ENCODE assay signal across 7 cellular contexts in genomic region chr3:29524433-29524832, GRCh38.
A peak's percentile ranks its signal among the peaks of the same experiment; 100 is the strongest.
DNase-seq lines count a peak whose midpoint lies in the region; ATAC-seq and TF ChIP-seq lines count a peak whose summit lies in the region.
"Not testable (repeated sequence)": the region's sequence is repeated elsewhere in the genome, so short reads cannot be mapped to it uniquely, and the experiment has no call there.

No MANE protein-coding gene starts in this region.

- not testable (repeated sequence) for TF ChIP-seq POLR2A in breast epithelium (IDR thresholded peaks at IDR 0.05); right lobe of liver (IDR thresholded peaks at IDR 0.05); spleen (IDR thresholded peaks at IDR 0.05); tibial nerve (IDR thresholded peaks at IDR 0.05)

- not testable (repeated sequence) for H3K27me3 Mint-ChIP-seq in HFFc6 (ENCODE audit: insufficient read depth); osteocyte (ENCODE audit: unreplicated experiment)

- WGBS in right lobe of liver (ENCODE audit: insufficient coverage, low coverage, low lambda C conversion rate, missing lambda C conversion rate) = 89% methylated on average over 10 of the region's 10 CpGs
- WGBS in spleen, 5 donors = 89 to 93% (median 90%) methylated on average over 10 of the region's 10 CpGs
- WGBS in tibial nerve, 2 donors = 91 to 92% methylated on average over 10 of the region's 10 CpGs

- H3K27ac Mint-ChIP-seq in HFFc6 = peak overlapping the region; percentile 18; the same call in 1 of the 2 replicates
- H3K27ac Mint-ChIP-seq in osteocyte (ENCODE audit: unreplicated experiment) = peak overlapping the region; percentile 81

- not testable (repeated sequence) for H3K9me3 Mint-ChIP-seq in HFFc6; osteocyte (ENCODE audit: unreplicated experiment)

- intact Hi-C loops in breast epithelium (cut with DNase I; ENCODE audit: low total_unique reads); Right ventricle myocardium inferior (cut with DNase I); right lobe of liver (cut with DNase I); spleen (cut with DNase I; ENCODE audit: low total_unique reads): not testable (repeated sequence)

- H3K27ac ChIP-seq in breast epithelium (peak overlapping the region; percentile 67 to 68), right lobe of liver (peak overlapping the region in 2 of 3 donors; percentile 21 to 55), spleen (peak overlapping the region in 6 of 8 donors; percentile 58 to 81 (median 68)), tibial nerve (peak overlapping the region in 3 of 4 donors; percentile 46 to 74 (median 70))

- not testable (repeated sequence) for H3K36me3 ChIP-seq in breast epithelium, right lobe of liver, spleen, tibial nerve

- not testable (repeated sequence) for H3K36me3 Mint-ChIP-seq in HFFc6 (ENCODE audit: low read depth); osteocyte (ENCODE audit: unreplicated experiment)

- not testable (repeated sequence) for H3K9me3 ChIP-seq in breast epithelium, right lobe of liver, spleen, tibial nerve

- ATAC-seq in Right ventricle myocardium inferior = peak; percentile 17
- ATAC-seq in right lobe of liver = not testable (repeated sequence)

- peak overlapping the region in 2 of 3 donors; percentile 13 to 16 for H3K4me3 ChIP-seq in breast epithelium
- not testable (repeated sequence) for H3K4me3 ChIP-seq in right lobe of liver, spleen, tibial nerve

- DNase-seq in HFFc6; breast epithelium (ENCODE audit: low spot score in 2 of 2); Right ventricle myocardium inferior (ENCODE audit: missing footprints); right lobe of liver; osteocyte (ENCODE audit: extremely low spot score, unreplicated experiment); spleen; tibial nerve (ENCODE audit: low spot score in 2 of 2): not testable (repeated sequence)

- not testable (repeated sequence) for H3K27me3 ChIP-seq in breast epithelium; right lobe of liver; spleen (replicated peaks in 1 of 7); tibial nerve

- not testable (repeated sequence) for TF ChIP-seq EP300 in tibial nerve (IDR thresholded peaks at IDR 0.05)

- H3K4me1 ChIP-seq in breast epithelium = not testable (repeated sequence)
- H3K4me1 ChIP-seq in right lobe of liver = peaks cover 0 to 36% (median 3%) of the 10 kb centered on the region in 4 donors
- peaks cover 7 to 55% (median 19%) of the 10 kb centered on the region in 6 donors for H3K4me1 ChIP-seq in spleen
- peaks cover 0 to 72% (median 12%) of the 10 kb centered on the region in 4 donors for H3K4me1 ChIP-seq in tibial nerve

- not testable (repeated sequence) for TF ChIP-seq CTCF in HFFc6 (IDR thresholded peaks at IDR 0.05); breast epithelium (IDR thresholded peaks at IDR 0.05); right lobe of liver (IDR thresholded peaks at IDR 0.05); osteocyte (IDR thresholded peaks at IDR 0.05); spleen (IDR thresholded peaks at IDR 0.05 in 8 of 11, conservative IDR thresholded peaks at IDR 0.05 in 3 of 11); tibial nerve (IDR thresholded peaks at IDR 0.05)

- H3K4me1 Mint-ChIP-seq in HFFc6 (ENCODE audit: low read depth) (peaks cover 42% of the 10 kb centered on the region), osteocyte (ENCODE audit: unreplicated experiment) (peaks cover 40% of the 10 kb centered on the region)

- not testable (repeated sequence) for H3K4me3 Mint-ChIP-seq in HFFc6; osteocyte (ENCODE audit: unreplicated experiment)
